In genomic region chr10:50577681-50578350, GRCh38 we compare ENCODE assay signal across 8 cellular contexts. TPM values are rescaled to one million over a fixed set of nuclear protein-coding genes. Genes with fewer than 3 reads are reported as not detected.
DNase-seq lines count a peak whose midpoint lies in the region; ATAC-seq and TF ChIP-seq lines count a peak whose summit lies in the region.

No MANE protein-coding gene starts in this region.

- DNase-seq in NCI-H2227 treated with DMSO at 0.1 percent for 48 hours (lab: John Stamatoyannopoulos, UW) (peak; percentile 66), erythroblast (lab: John Stamatoyannopoulos, UW) (peak; percentile 93 to 97), putamen (ENCODE audit: low spot score) (peak; percentile 64), chondrocyte (ENCODE audit: low spot score) (no peak)
- no peak for DNase-seq in activated effector memory CD4-positive, alpha-beta T cell treated with Interleukin-2 at 50 U/mL for 16 hours

- peak; percentile 68 for TF ChIP-seq POLR2A in erythroblast (IDR thresholded peaks at IDR 0.05; ENCODE audit: low read length)

- H3K27me3 Mint-ChIP-seq in chondrocyte (ENCODE audit: low read depth) = no peaks in the 10 kb centered on the region

- peaks cover 29% of the 10 kb centered on the region for H3K4me1 Mint-ChIP-seq in chondrocyte (ENCODE audit: low read depth)

- peaks cover 5% of the 10 kb centered on the region for H3K9me3 Mint-ChIP-seq in chondrocyte (ENCODE audit: low read depth)

- H3K4me3 Mint-ChIP-seq in chondrocyte (ENCODE audit: unreplicated experiment) = no peak overlapping the region

- TF ChIP-seq CTCF in chondrocyte (IDR thresholded peaks at IDR 0.05) = no peak

- peaks cover 4% of the 10 kb centered on the region for H3K36me3 Mint-ChIP-seq in chondrocyte (ENCODE audit: low read depth)

- peak; percentile 76 for ATAC-seq in GM19463 (IDR thresholded peaks at IDR 0.05; ENCODE audit: unreplicated experiment)
- ATAC-seq in GM19395 (IDR thresholded peaks at IDR 0.05; ENCODE audit: unreplicated experiment) = no peak
- ATAC-seq in HG03342 (IDR thresholded peaks at IDR 0.05; ENCODE audit: unreplicated experiment) = no peak

- no peak overlapping the region for H3K27ac Mint-ChIP-seq in chondrocyte (ENCODE audit: unreplicated experiment)

RNA-seq across cellular contexts. Expression of gene SGMS1, which starts 45.9 kb away (rescaled TPM):
- 22.6 to 27.1 TPM (median 24.9 TPM) in 3 replicates for total RNA-seq in chondrocyte

Comparison
In these comparisons a context has a peak if more than half of its experiments do, and no peak if none do; other contexts are left out.
1. DNase-seq: peak in NCI-H2227 treated with DMSO at 0.1 percent for 48 hours (single experiment), erythroblast (2 of 2) and putamen (single experiment); none in chondrocyte (single experiment) and activated effector memory CD4-positive, alpha-beta T cell treated with Interleukin-2 at 50 U/mL for 16 hours (single experiment).